8 cellular contexts compared by ENCODE assay signal in genomic region chr19:29690842-29691241, GRCh38. TPM values are rescaled to one million over a fixed set of nuclear protein-coding genes. Genes with fewer than 3 reads are reported as not detected.
A peak's percentile ranks its signal among the peaks of the same experiment; 100 is the strongest.
DNase-seq lines count a peak whose midpoint lies in the region; ATAC-seq and TF ChIP-seq lines count a peak whose summit lies in the region.

No MANE protein-coding gene starts in this region.

- peaks cover 0 to 3% (median 0%) of the 10 kb centered on the region in 7 donors for H3K9me3 Mint-ChIP-seq in CD4-positive, CD25-positive, alpha-beta regulatory T cell
- peaks cover 40% of the 10 kb centered on the region for H3K9me3 Mint-ChIP-seq in GM23338

- intact Hi-C loops in lower lobe of right lung (cut with DNase I): no loop called here
- intact Hi-C loops in sciatic nerve (cut with DNase I): no loop called here

- ATAC-seq in CD4-positive, CD25-positive, alpha-beta regulatory T cell (ENCODE audit: low read depth in 2 of 2): peak; percentile 67
- ATAC-seq in GM23338: peak; percentile 68
- peak; percentile 50 to 62 for ATAC-seq in lower lobe of right lung
- ATAC-seq in sciatic nerve: no peak
- no peak for ATAC-seq in GM18502 (IDR thresholded peaks at IDR 0.05; ENCODE audit: poor library complexity, unreplicated experiment)

- no peaks in the 10 kb centered on the region for H4K20me1 ChIP-seq in GM23338 (replicated peaks; ENCODE audit: insufficient read depth)

- TF ChIP-seq CTCF in GM23338 (conservative IDR thresholded peaks at IDR 0.05; ENCODE audit: low read depth in 2 of 2) (peak; percentile 63 to 76), Peyer's patch (IDR thresholded peaks at IDR 0.05) (peak in 4 of 6 experiments; percentile 38 to 51 (median 42)), lower lobe of right lung (IDR thresholded peaks at IDR 0.05) (peak; percentile 44)

- H3K79me2 ChIP-seq in GM23338 (replicated peaks; ENCODE audit: insufficient read depth): no peaks in the 10 kb centered on the region

- no peaks in the 10 kb centered on the region for H3K36me3 ChIP-seq in CD4-positive, CD25-positive, alpha-beta regulatory T cell (ENCODE audit: control insufficient read depth, insufficient read depth, low read length)
- H3K36me3 ChIP-seq in GM23338 (ENCODE audit: insufficient read depth) (no peaks in the 10 kb centered on the region; the same call in 1 of the 2 replicates), Peyer's patch (no peaks in the 10 kb centered on the region), lower lobe of right lung (no peaks in the 10 kb centered on the region)

- DNase-seq in CD4-positive, CD25-positive, alpha-beta regulatory T cell: peak; percentile 34 to 81 (median 69)
- DNase-seq in GM23338 (ENCODE audit: low spot score) (peak; percentile 83), Peyer's patch (peak in 1 of 3 donors; percentile 64), amniotic epithelial cell (ENCODE audit: low read depth) (peak; percentile 34), lower lobe of right lung (no peak), sciatic nerve (ENCODE audit: low spot score) (no peak), islet precursor cell (no peak)

- no peak overlapping the region for H3K4me3 ChIP-seq in CD4-positive, CD25-positive, alpha-beta regulatory T cell (ENCODE audit: low read depth, low read length)
- H3K4me3 ChIP-seq in GM23338 (no peak overlapping the region), Peyer's patch (no peak overlapping the region), lower lobe of right lung (no peak overlapping the region)

- no peaks in the 10 kb centered on the region for H3K27me3 ChIP-seq in CD4-positive, CD25-positive, alpha-beta regulatory T cell (ENCODE audit: control insufficient read depth, insufficient read depth, low read length)
- H3K27me3 ChIP-seq in GM23338 (ENCODE audit: insufficient read depth) (no peaks in the 10 kb centered on the region), Peyer's patch (no peaks in the 10 kb centered on the region), lower lobe of right lung (ENCODE audit: low read depth) (no peaks in the 10 kb centered on the region)

- no peak overlapping the region for H3K4me2 ChIP-seq in GM23338

- peaks cover 0 to 2% of the 10 kb centered on the region in 2 experiments for H3K9me3 ChIP-seq in CD4-positive, CD25-positive, alpha-beta regulatory T cell (ENCODE audit: control insufficient read depth in 2 of 2, low read length in 2 of 2)
- H3K9me3 ChIP-seq in Peyer's patch (peaks cover 0 to 5% (median 0%) of the 10 kb centered on the region in 4 donors), lower lobe of right lung (peaks cover 6% of the 10 kb centered on the region)

- H3K4me1 ChIP-seq in CD4-positive, CD25-positive, alpha-beta regulatory T cell (ENCODE audit: control insufficient read depth, insufficient read depth, low read length, poor library complexity, severe bottlenecking): peaks cover 16% of the 10 kb centered on the region
- H3K4me1 ChIP-seq in GM23338 (ENCODE audit: insufficient read depth) (no peaks in the 10 kb centered on the region), Peyer's patch (no peaks in the 10 kb centered on the region), lower lobe of right lung (no peaks in the 10 kb centered on the region)

- no peak overlapping the region for H3K27ac ChIP-seq in CD4-positive, CD25-positive, alpha-beta regulatory T cell (ENCODE audit: insufficient read depth, low read length, poor library complexity, severe bottlenecking)
- H3K27ac ChIP-seq in GM23338 (ENCODE audit: low read depth) (no peak overlapping the region), Peyer's patch (no peak overlapping the region), lower lobe of right lung (no peak overlapping the region)

- H3K36me3 Mint-ChIP-seq in CD4-positive, CD25-positive, alpha-beta regulatory T cell: peaks cover 3% of the 10 kb centered on the region
- peaks cover 8% of the 10 kb centered on the region for H3K36me3 Mint-ChIP-seq in GM23338 (ENCODE audit: low read depth)

- no peaks in the 10 kb centered on the region for H3K27me3 Mint-ChIP-seq in CD4-positive, CD25-positive, alpha-beta regulatory T cell
- H3K27me3 Mint-ChIP-seq in GM23338 (ENCODE audit: insufficient read depth, low read depth, poor library complexity): peaks cover 6% of the 10 kb centered on the region

- no peaks in the 10 kb centered on the region for H3F3A ChIP-seq in GM23338 (replicated peaks; ENCODE audit: low read depth)

- H2AFZ ChIP-seq in GM23338: peak overlapping the region; percentile 90

- H3K4me1 Mint-ChIP-seq in CD4-positive, CD25-positive, alpha-beta regulatory T cell: peaks cover 0 to 37% (median 22%) of the 10 kb centered on the region in 4 donors
- peaks cover 7% of the 10 kb centered on the region for H3K4me1 Mint-ChIP-seq in GM23338

- peak overlapping the region in 1 of 4 donors; percentile 5 for H3K4me3 Mint-ChIP-seq in CD4-positive, CD25-positive, alpha-beta regulatory T cell
- no peak overlapping the region for H3K4me3 Mint-ChIP-seq in GM23338

- TF ChIP-seq POLR2A in Peyer's patch (IDR thresholded peaks at IDR 0.05): no peak

- H3K27ac Mint-ChIP-seq in CD4-positive, CD25-positive, alpha-beta regulatory T cell: peak overlapping the region in 1 of 3 donors; percentile 57
- H3K27ac Mint-ChIP-seq in GM23338: peak overlapping the region; percentile 89

- peaks cover 5% of the 10 kb centered on the region; the same call in 1 of the 2 replicates for H3K9me2 ChIP-seq in GM23338 (ENCODE audit: insufficient read depth)

TF ChIP-seq in GM23338, 12 proteins besides CTCF, POLR2A, EP300 and RAD21 (continues in another document):
- TF ChIP-seq, protein P1, sequence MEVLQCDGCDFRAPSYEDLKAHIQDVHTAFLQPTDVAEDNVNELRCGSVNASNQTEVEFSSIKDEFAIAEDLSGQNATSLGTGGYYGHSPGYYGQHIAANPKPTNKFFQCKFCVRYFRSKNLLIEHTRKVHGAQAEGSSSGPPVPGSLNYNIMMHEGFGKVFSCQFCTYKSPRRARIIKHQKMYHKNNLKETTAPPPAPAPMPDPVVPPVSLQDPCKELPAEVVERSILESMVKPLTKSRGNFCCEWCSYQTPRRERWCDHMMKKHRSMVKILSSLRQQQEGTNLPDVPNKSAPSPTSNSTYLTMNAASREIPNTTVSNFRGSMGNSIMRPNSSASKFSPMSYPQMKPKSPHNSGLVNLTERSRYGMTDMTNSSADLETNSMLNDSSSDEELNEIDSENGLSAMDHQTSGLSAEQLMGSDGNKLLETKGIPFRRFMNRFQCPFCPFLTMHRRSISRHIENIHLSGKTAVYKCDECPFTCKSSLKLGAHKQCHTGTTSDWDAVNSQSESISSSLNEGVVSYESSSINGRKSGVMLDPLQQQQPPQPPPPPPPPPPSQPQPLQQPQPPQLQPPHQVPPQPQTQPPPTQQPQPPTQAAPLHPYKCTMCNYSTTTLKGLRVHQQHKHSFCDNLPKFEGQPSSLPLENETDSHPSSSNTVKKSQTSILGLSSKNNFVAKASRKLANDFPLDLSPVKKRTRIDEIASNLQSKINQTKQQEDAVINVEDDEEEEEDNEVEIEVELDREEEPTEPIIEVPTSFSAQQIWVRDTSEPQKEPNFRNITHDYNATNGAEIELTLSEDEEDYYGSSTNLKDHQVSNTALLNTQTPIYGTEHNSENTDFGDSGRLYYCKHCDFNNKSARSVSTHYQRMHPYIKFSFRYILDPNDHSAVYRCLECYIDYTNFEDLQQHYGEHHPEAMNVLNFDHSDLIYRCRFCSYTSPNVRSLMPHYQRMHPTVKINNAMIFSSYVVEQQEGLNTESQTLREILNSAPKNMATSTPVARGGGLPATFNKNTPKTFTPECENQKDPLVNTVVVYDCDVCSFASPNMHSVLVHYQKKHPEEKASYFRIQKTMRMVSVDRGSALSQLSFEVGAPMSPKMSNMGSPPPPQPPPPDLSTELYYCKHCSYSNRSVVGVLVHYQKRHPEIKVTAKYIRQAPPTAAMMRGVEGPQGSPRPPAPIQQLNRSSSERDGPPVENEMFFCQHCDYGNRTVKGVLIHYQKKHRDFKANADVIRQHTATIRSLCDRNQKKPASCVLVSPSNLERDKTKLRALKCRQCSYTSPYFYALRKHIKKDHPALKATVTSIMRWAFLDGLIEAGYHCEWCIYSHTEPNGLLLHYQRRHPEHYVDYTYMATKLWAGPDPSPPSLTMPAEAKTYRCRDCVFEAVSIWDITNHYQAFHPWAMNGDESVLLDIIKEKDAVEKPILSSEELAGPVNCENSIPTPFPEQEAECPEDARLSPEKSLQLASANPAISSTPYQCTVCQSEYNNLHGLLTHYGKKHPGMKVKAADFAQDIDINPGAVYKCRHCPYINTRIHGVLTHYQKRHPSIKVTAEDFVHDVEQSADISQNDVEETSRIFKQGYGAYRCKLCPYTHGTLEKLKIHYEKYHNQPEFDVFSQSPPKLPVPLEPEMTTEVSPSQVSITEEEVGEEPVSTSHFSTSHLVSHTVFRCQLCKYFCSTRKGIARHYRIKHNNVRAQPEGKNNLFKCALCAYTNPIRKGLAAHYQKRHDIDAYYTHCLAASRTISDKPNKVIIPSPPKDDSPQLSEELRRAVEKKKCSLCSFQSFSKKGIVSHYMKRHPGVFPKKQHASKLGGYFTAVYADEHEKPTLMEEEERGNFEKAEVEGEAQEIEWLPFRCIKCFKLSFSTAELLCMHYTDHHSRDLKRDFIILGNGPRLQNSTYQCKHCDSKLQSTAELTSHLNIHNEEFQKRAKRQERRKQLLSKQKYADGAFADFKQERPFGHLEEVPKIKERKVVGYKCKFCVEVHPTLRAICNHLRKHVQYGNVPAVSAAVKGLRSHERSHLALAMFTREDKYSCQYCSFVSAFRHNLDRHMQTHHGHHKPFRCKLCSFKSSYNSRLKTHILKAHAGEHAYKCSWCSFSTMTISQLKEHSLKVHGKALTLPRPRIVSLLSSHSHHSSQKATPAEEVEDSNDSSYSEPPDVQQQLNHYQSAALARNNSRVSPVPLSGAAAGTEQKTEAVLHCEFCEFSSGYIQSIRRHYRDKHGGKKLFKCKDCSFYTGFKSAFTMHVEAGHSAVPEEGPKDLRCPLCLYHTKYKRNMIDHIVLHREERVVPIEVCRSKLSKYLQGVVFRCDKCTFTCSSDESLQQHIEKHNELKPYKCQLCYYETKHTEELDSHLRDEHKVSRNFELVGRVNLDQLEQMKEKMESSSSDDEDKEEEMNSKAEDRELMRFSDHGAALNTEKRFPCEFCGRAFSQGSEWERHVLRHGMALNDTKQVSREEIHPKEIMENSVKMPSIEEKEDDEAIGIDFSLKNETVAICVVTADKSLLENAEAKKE (CRISPR knock-in tag; IDR thresholded peaks at IDR 0.05): no peak
- TF ChIP-seq STAT1 (IDR thresholded peaks at IDR 0.05; ENCODE audit: unreplicated experiment): no peak

RNA-seq across cellular contexts. Expression of gene C19orf12, which starts 24.2 kb away (rescaled TPM):
- total RNA-seq in CD4-positive, CD25-positive, alpha-beta regulatory T cell: 22.8 TPM
- polyA plus RNA-seq in CD4-positive, CD25-positive, alpha-beta regulatory T cell: 10 to 100 TPM; 28.3 to 33.7 (median 31.0) TPM
- total RNA-seq in GM23338 (2014; rRNA removed; shearing (Covaris generic)): 13.0 and 17.2 TPM in 2 replicates
- polyA plus RNA-seq in GM23338 (2016; fragmentation: Nextera tagmentation; extraction: Ambion mirVana): 8.4 and 11.4 TPM in 2 replicates
- 10 to 100 TPM; 18.2 to 49.1 (median 28.2) TPM for total RNA-seq in Peyer's patch
- total RNA-seq in lower lobe of right lung: 19.2 TPM
- 30.9 TPM for total RNA-seq in sciatic nerve

RNA-seq across cellular contexts. Expression of gene PLEKHF1, which starts 25.6 kb away (rescaled TPM):
- 21.0 TPM for total RNA-seq in CD4-positive, CD25-positive, alpha-beta regulatory T cell
- polyA plus RNA-seq in CD4-positive, CD25-positive, alpha-beta regulatory T cell: 10 to 100 TPM; 23.5 to 49.3 (median 35.2) TPM
- 16.0 and 25.1 TPM in 2 replicates for total RNA-seq in GM23338 (2014; rRNA removed; shearing (Covaris generic))
- polyA plus RNA-seq in GM23338 (2016; fragmentation: Nextera tagmentation; extraction: Ambion mirVana): 10.1 and 12.1 TPM in 2 replicates
- 10 to 100 TPM in 1 of 4 donors, 1 to 10 TPM in 3; 8.2 to 16.5 (median 9.0) TPM for total RNA-seq in Peyer's patch
- total RNA-seq in lower lobe of right lung: 15.5 TPM
- total RNA-seq in sciatic nerve: 30.4 TPM

Comparison
In these comparisons a context has a peak if more than half of its experiments do, and no peak if none do; other contexts are left out.
1. ATAC-seq: peak in CD4-positive, CD25-positive, alpha-beta regulatory T cell (2 of 2), GM23338 (single experiment) and lower lobe of right lung (2 of 2); none in sciatic nerve (single experiment) and GM18502 (single experiment).
2. DNase-seq: peak in CD4-positive, CD25-positive, alpha-beta regulatory T cell (3 of 3), GM23338 (single experiment) and amniotic epithelial cell (single experiment); none in lower lobe of right lung (single experiment), sciatic nerve (single experiment) and islet precursor cell (single experiment).
3. Peak in every context shown above with its lines, with median percentiles within 50 percentile points of each other: CTCF ChIP-seq.